ENCODE assay signal across 1 cellular context in the genomic region with DNA sequence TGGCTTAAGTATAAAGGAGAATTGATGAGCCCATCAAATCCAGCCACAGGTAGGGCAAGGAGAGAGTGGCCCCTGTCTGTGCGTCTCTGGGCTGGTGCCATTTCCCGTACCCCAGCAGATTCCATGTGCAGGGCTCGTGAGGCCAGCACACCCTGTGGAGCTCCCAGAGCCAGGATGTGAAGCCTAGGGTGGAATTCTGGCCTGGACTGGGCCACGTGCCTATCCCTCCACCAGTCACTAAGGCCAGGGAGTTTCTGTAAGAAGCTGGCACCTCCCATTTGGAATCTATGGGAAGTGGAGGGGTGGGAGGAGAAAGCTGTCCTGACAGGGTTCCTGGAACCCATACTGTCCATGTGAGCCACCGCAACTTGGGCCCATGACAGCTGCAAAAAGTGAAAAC.
TF ChIP-seq lines count a peak whose summit lies in the region.

No MANE protein-coding gene starts in this region.

TF ChIP-seq in H1, 55 proteins besides CTCF, POLR2A, EP300 and RAD21 (continued from another document):
- TF ChIP-seq SIX5 (IDR thresholded peaks at IDR 0.05; ENCODE audit: low read depth, low read length) = no peak
- TF ChIP-seq, protein P1, sequence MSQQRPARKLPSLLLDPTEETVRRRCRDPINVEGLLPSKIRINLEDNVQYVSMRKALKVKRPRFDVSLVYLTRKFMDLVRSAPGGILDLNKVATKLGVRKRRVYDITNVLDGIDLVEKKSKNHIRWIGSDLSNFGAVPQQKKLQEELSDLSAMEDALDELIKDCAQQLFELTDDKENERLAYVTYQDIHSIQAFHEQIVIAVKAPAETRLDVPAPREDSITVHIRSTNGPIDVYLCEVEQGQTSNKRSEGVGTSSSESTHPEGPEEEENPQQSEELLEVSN (IDR thresholded peaks at IDR 0.05) = no peak
- no peak for TF ChIP-seq RBBP5 (IDR thresholded peaks at IDR 0.05; ENCODE audit: borderline replicate concordance, low read depth, low read length)
- no peak for TF ChIP-seq SRF (IDR thresholded peaks at IDR 0.05; ENCODE audit: low read depth, low read length)
- no peak for TF ChIP-seq CHD1 (IDR thresholded peaks at IDR 0.05; ENCODE audit: low read depth, low read length)
- no peak for TF ChIP-seq GTF2F1 (IDR thresholded peaks at IDR 0.05; ENCODE audit: borderline replicate concordance, low read depth, low read length)
